In the genomic region with DNA sequence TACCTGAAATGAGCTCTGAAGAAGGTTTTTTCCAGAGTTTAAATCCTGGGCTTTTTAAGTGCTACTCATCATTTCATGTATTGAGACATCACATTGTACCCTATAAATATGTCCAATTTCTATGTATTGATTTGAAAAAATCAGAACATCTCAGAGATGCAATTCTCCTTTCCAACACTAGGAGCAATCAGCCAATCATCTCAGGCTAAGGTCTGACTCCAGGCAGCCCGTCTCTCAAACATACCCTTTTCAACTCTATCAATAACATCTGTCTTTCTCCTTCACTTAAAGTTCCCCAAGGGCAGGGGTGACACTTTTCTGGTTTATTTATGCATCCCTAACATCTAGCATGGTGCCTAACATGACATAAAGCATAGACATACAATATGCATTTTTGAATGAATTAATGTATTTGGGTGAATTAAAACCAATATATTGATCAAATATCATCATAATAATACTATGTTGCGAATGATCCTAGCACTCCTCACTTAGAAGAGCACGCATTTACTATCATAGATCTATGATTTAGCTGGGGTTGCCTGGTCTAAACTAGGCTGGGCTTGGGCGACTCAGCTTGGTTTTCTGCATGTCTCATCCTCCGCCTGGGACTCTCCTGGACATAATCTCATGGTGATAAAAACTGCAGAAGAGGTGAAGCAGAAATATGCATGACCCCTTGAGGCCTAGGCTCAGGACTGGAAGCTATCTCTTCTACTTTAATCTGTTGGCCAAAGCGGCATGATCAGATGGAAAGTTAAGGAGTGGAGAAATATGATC, we compare ENCODE assay signal across 10 cellular contexts. TPM values are rescaled to one million over a fixed set of nuclear protein-coding genes. Genes with fewer than 3 reads are reported as not detected.
DNase-seq lines count a peak whose midpoint lies in the region; ATAC-seq and TF ChIP-seq lines count a peak whose summit lies in the region.
"Had no signal": no experiment of that assay in that cellular context is flagged by ENCODE, and none has a peak within 500 bp of the region (broad histone marks: within the 10 kb centered on the region; RNA-seq: fewer than 3 reads in every experiment).

No MANE protein-coding gene starts in this region.

- no peaks in the 10 kb centered on the region for H3K36me3 ChIP-seq in heart left ventricle
- no peaks in the 10 kb centered on the region for H3K36me3 ChIP-seq in transverse colon

- TF ChIP-seq POLR2A in heart left ventricle (IDR thresholded peaks at IDR 0.05) (no peak), transverse colon (IDR thresholded peaks at IDR 0.05) (no peak)

- in situ Hi-C loops in transverse colon (cut with MboI; ENCODE audit: low pct_ligation_motif_present in 1 of 4, low pct_unique_long_range_greater_than_20kb in 1 of 4, low sequenced_read_pairs in 3 of 4) = no loop called here

- ATAC-seq in heart left ventricle = no peak
- ATAC-seq in Right ventricle myocardium superior (ENCODE audit: poor library complexity) = no peak
- no peak for ATAC-seq in GM21381 (IDR thresholded peaks at IDR 0.05; ENCODE audit: unreplicated experiment)
- ATAC-seq: T-cell had no signal

- H3K9me3 ChIP-seq in heart left ventricle (no peaks in the 10 kb centered on the region), transverse colon (no peaks in the 10 kb centered on the region)

- WGBS in heart left ventricle, 4 donors = 90 to 98% (median 94%) methylated on average over 6 of the region's 6 CpGs
- 93 to 94% methylated on average over 5 to 6 of the region's 6 CpGs for WGBS in transverse colon (ENCODE audit: low coverage in 1 of 2), 2 donors

- DNase-seq in heart left ventricle = no peak
- no peak for DNase-seq in Right ventricle myocardium superior
- peak; percentile 3 for DNase-seq in RKO (ENCODE audit: low spot score)
- DNase-seq in fibroblast of mammary gland (ENCODE audit: low read depth) = no peak
- no peak for DNase-seq in transverse colon
- no peak for DNase-seq in DMS53 treated with DMSO at 0.1 percent for 48 hours (lab: John Stamatoyannopoulos, UW; ENCODE audit: unreplicated experiment)
- DNase-seq in NCI-H2107 (lab: John Stamatoyannopoulos, UW) = no peak
- DNase-seq: C1 segment of cervical spinal cord, T-cell had no signal

- no peak for TF ChIP-seq EP300 in transverse colon (IDR thresholded peaks at IDR 0.05; ENCODE audit: low read depth)

- no peak overlapping the region for H3K4me3 ChIP-seq in heart left ventricle
- no peak overlapping the region for H3K4me3 ChIP-seq in fibroblast of mammary gland (ENCODE audit: control insufficient read depth, low read depth, low read length)
- no peak overlapping the region for H3K4me3 ChIP-seq in transverse colon

- H3K27me3 ChIP-seq in heart left ventricle (peaks cover 0 to 20% (median 3%) of the 10 kb centered on the region in 9 donors), transverse colon (peaks cover 19% of the 10 kb centered on the region)

- H3K27ac ChIP-seq in heart left ventricle = no peak overlapping the region
- H3K27ac ChIP-seq in transverse colon = no peak overlapping the region

- peaks cover 0 to 19% (median 0%) of the 10 kb centered on the region in 12 donors for H3K4me1 ChIP-seq in heart left ventricle
- H3K4me1 ChIP-seq in transverse colon = peaks cover 8 to 41% (median 31%) of the 10 kb centered on the region in 4 donors

- intact Hi-C loops in heart left ventricle (cut with DNase I) (loop anchor here in 1 of 10 donors (10.0 kb wide), 2 partner anchors 188 to 1138 kb away; no protein-coding TSS in a partner anchor), Right ventricle myocardium superior (cut with DNase I) (no loop called here), transverse colon (cut with DNase I; ENCODE audit: low total_unique reads) (no loop called here)

- TF ChIP-seq CTCF in heart left ventricle (IDR thresholded peaks at IDR 0.05) (peak in 8 of 12 donors; percentile 7 to 47 (median 36)), fibroblast of mammary gland (conservative IDR thresholded peaks at IDR 0.05; ENCODE audit: control insufficient read depth, insufficient read depth, low read depth, low read length) (peak; percentile 51), transverse colon (IDR thresholded peaks at IDR 0.05) (peak; percentile 21 to 38 (median 34))

RNA-seq across cellular contexts. Expression of a gene that starts 5.2 kb away (rescaled TPM):
- total RNA-seq in heart left ventricle (10 to 100 TPM in 5 of 9 donors, 1 to 10 TPM in 4; 6.0 to 37.1 (median 11.9) TPM), Right ventricle myocardium superior (9.7 TPM), transverse colon (100 to 1,000 TPM in 1 of 4 donors, 10 to 100 TPM in 1, 1 to 10 TPM in 2; 8.2 to 141 (median 9.2) TPM)
- 1 to 10 TPM; 1.4 to 4.9 TPM for polyA plus RNA-seq in heart left ventricle
